ENCODE assay signal across 8 cellular contexts in genomic region chr11:8006349-8006977, GRCh38. TPM values are rescaled to one million over a fixed set of nuclear protein-coding genes. Genes with fewer than 3 reads are reported as not detected.
DNase-seq lines count a peak whose midpoint lies in the region; ATAC-seq and TF ChIP-seq lines count a peak whose summit lies in the region.

No MANE protein-coding gene starts in this region.

- H3K36me3 ChIP-seq in transverse colon = no peaks in the 10 kb centered on the region

- no peaks in the 10 kb centered on the region for H3K27me3 ChIP-seq in transverse colon

- ATAC-seq in GM18511 (IDR thresholded peaks at IDR 0.05; ENCODE audit: unreplicated experiment) (peak; percentile 83), HG03066 (IDR thresholded peaks at IDR 0.05; ENCODE audit: low read depth, unreplicated experiment) (peak; percentile 64)

- H3K27ac ChIP-seq in transverse colon = no peak overlapping the region

- no peak for TF ChIP-seq EP300 in transverse colon (IDR thresholded peaks at IDR 0.05; ENCODE audit: low read depth)

- H3K4me1 ChIP-seq in transverse colon = no peaks in the 10 kb centered on the region

- TF ChIP-seq POLR2A in transverse colon (IDR thresholded peaks at IDR 0.05) = no peak

- in situ Hi-C loops in transverse colon (cut with MboI; ENCODE audit: low pct_ligation_motif_present in 1 of 4, low pct_unique_long_range_greater_than_20kb in 1 of 4, low sequenced_read_pairs in 3 of 4) = loop anchor here in 3 of 4 donors (10.0 kb wide), 1 partner anchor 88 kb away; no protein-coding TSS in a partner anchor

- intact Hi-C loops in transverse colon (cut with DNase I; ENCODE audit: low total_unique reads) = no loop called here

- DNase-seq in AML-193 (lab: John Stamatoyannopoulos, UW) (peak; percentile 24 to 46), NCI-H2227 (lab: John Stamatoyannopoulos, UW; ENCODE audit: unreplicated experiment) (peak; percentile 77), epithelial cell of esophagus (ENCODE audit: low read depth) (peak; percentile 73), mucosa of gallbladder (ENCODE audit: low spot score) (peak; percentile 72), transverse colon (peak; percentile 54)
- peak; percentile 52 to 60 for DNase-seq in activated CD4-positive, alpha-beta T cell treated with anti-CD3 and anti-CD28 coated beads, Interleukin-2, amount 50 U/mL, for 48 hours

- peak; percentile 96 for TF ChIP-seq CTCF in epithelial cell of esophagus (IDR thresholded peaks at IDR 0.05; ENCODE audit: insufficient read depth, low read depth, low read length, missing control alignments)
- TF ChIP-seq CTCF in transverse colon (IDR thresholded peaks at IDR 0.05) = peak; percentile 70 to 78 (median 74)

- no peak overlapping the region for H3K4me3 ChIP-seq in epithelial cell of esophagus (ENCODE audit: low read length)
- no peak overlapping the region for H3K4me3 ChIP-seq in transverse colon

- no peaks in the 10 kb centered on the region for H3K9me3 ChIP-seq in transverse colon

RNA-seq across cellular contexts. Expression of gene EIF3F, which starts 19.3 kb away (rescaled TPM):
- total RNA-seq in mucosa of gallbladder (251 TPM), transverse colon (100 to 1,000 TPM; 103 to 873 (median 206) TPM)

RNA-seq across cellular contexts. Expression of gene NLRP10, which starts 41.2 kb away (rescaled TPM):
- not detected for total RNA-seq in mucosa of gallbladder
- total RNA-seq in transverse colon = not detected
